11 cellular contexts compared by ENCODE assay signal in the genomic region with DNA sequence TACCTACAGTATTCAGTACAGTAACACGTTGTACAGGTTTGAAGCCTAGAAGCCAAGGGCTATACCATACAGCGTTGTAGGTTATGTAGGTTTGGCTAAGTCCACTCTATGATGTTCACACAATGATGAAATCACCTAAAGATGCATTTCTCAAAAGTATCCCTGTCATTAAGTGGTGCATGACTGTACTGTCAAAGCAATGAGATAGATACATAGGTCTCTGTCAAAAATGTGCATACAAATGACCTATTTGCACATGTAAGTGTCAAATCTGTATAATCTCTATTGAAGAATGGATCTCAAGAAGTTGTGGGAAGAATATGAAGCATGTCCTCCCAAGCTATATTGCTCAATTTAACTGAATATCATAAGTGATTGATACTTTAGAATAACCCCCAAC. TPM values are rescaled to one million over a fixed set of nuclear protein-coding genes. Genes with fewer than 3 reads are reported as not detected.
"Had no signal": no experiment of that assay in that cellular context is flagged by ENCODE, and none has a peak within 500 bp of the region (broad histone marks: within the 10 kb centered on the region; RNA-seq: fewer than 3 reads in every experiment).

No MANE protein-coding gene starts in this region.

- H3K9me3 ChIP-seq: HAP-1 had no signal

- ATAC-seq: GM23338, HCT116 had no signal

- H3K4me3 ChIP-seq: GM23248, GM23338, HAP-1 had no signal

- H3K9ac ChIP-seq: GM23248 had no signal

- H3K4me2 ChIP-seq: GM23338 had no signal

- H3K36me3 ChIP-seq: HAP-1 had no signal

- DNase-seq: GM23248, GOT3, H7, H9, HCEC 1CT, HFFc6 had no signal

- H3K27ac ChIP-seq: GM23248 had no signal

- H2AFZ ChIP-seq: GM23248, GM23338 had no signal

- H3K4me1 ChIP-seq: HAP-1 had no signal

RNA-seq across cellular contexts. Expression of a gene that starts 11.9 kb away (rescaled TPM):
- total RNA-seq: GM23248, GM23338, H1, H4, H7, H9, HFFc6 had no signal
- polyA plus RNA-seq: GM23248, H1 had no signal
